Comparison of ENCODE assay signal across 8 cellular contexts in genomic region chr21:42892931-42893660, GRCh38. TPM values are rescaled to one million over a fixed set of nuclear protein-coding genes. Genes with fewer than 3 reads are reported as not detected.
DNase-seq lines count a peak whose midpoint lies in the region; ATAC-seq and TF ChIP-seq lines count a peak whose summit lies in the region.

TSS of gene NDUFV3 (plus strand) at chr21:42893309. CDS start at chr21:42893334, 25 bp downstream.

- H3K4me1 Mint-ChIP-seq in GM23338 = peaks cover 5% of the 10 kb centered on the region; the same call in 2 of the 3 replicates
- H3K4me1 Mint-ChIP-seq in naive thymus-derived CD4-positive, alpha-beta T cell = peaks cover 14 to 24% (median 21%) of the 10 kb centered on the region in 7 donors
- H3K4me1 Mint-ChIP-seq in stimulated activated naive B cell treated with anti-CD40 and anti-IgM and Interleukin-4, amounts not matched to agents 10 μg/mL and 1 μg/mL and 100 μg/mL, for 72 hours = peaks cover 8 to 9% of the 10 kb centered on the region in 2 donors

- CTCF ChIA-PET in naive thymus-derived CD4-positive, alpha-beta T cell (lab: Charles Lee) = interaction anchor here (0.9 kb wide), 1 partner anchor 84 kb away, joined by 3 read pairs; no protein-coding TSS in a partner anchor

- peaks cover 22% of the 10 kb centered on the region for H3K79me2 ChIP-seq in DOHH2 (ENCODE audit: control insufficient read depth, low read length)
- peaks cover 23% of the 10 kb centered on the region for H3K79me2 ChIP-seq in GM23338 (replicated peaks; ENCODE audit: insufficient read depth)

- H3K36me3 Mint-ChIP-seq in GM23338 (ENCODE audit: low read depth) = peaks cover 17% of the 10 kb centered on the region
- H3K36me3 Mint-ChIP-seq in naive thymus-derived CD4-positive, alpha-beta T cell = peaks cover 0 to 9% (median 6%) of the 10 kb centered on the region in 5 donors
- H3K36me3 Mint-ChIP-seq in stimulated activated naive B cell treated with anti-CD40 and anti-IgM and Interleukin-4, amounts not matched to agents 10 μg/mL and 1 μg/mL and 100 μg/mL, for 72 hours = peaks cover 5 to 6% of the 10 kb centered on the region in 2 donors

- H3K4me1 ChIP-seq in DOHH2 (ENCODE audit: control insufficient read depth, low read length) (peaks cover 6% of the 10 kb centered on the region), GM23338 (ENCODE audit: insufficient read depth) (no peaks in the 10 kb centered on the region; the same call in 1 of the 2 replicates)
- peaks cover 6 to 8% of the 10 kb centered on the region in 2 donors for H3K4me1 ChIP-seq in naive thymus-derived CD4-positive, alpha-beta T cell (ENCODE audit: control insufficient read depth in 2 of 2, insufficient read depth in 2 of 2, low read length in 2 of 2)

- DNase-seq in GM23338 (ENCODE audit: low spot score) (peak; percentile 99), LHCN-M2 (ENCODE audit: low read depth) (peak; percentile 97), RPMI8226 (peak; percentile 100), fibroblast of gingiva (ENCODE audit: low read depth) (peak; percentile 97)
- peak; percentile 100 for DNase-seq in activated T-helper 1 cell treated with anti-CD3 and anti-CD28 coated beads, Interleukin-2, amount 50 U/mL, for 16 hours (ENCODE audit: low read depth in 1 of 2, low spot score in 1 of 2)
- peak; percentile 96 to 100 (median 98) for DNase-seq in naive thymus-derived CD4-positive, alpha-beta T cell
- peak; percentile 98 for DNase-seq in stimulated activated naive B cell treated with anti-CD40 and anti-IgM and Interleukin-4, amounts not matched to agents 10 μg/mL and 1 μg/mL and 100 μg/mL, for 72 hours

- TF ChIP-seq CTCF in DOHH2 (IDR thresholded peaks at IDR 0.05; ENCODE audit: low read depth, low read length, poor library complexity, severe bottlenecking) (no peak), GM23338 (conservative IDR thresholded peaks at IDR 0.05; ENCODE audit: low read depth in 2 of 2) (no peak)

- no peaks in the 10 kb centered on the region for H3K9me2 ChIP-seq in DOHH2 (replicated peaks; ENCODE audit: control insufficient read depth, low read length)
- H3K9me2 ChIP-seq in GM23338 (ENCODE audit: insufficient read depth) = no peaks in the 10 kb centered on the region

- peaks cover 5% of the 10 kb centered on the region; the same call in 1 of the 2 replicates for H4K20me1 ChIP-seq in DOHH2 (ENCODE audit: control insufficient read depth, insufficient read depth, low read depth, low read length)
- H4K20me1 ChIP-seq in GM23338 (replicated peaks; ENCODE audit: insufficient read depth) = peaks cover 6% of the 10 kb centered on the region; the same call in 1 of the 2 replicates

- peak within 1 kb of the TSS; percentile 96 for H3K27ac Mint-ChIP-seq in GM23338
- peak within 1 kb of the TSS; percentile 92 to 98 (median 97) for H3K27ac Mint-ChIP-seq in naive thymus-derived CD4-positive, alpha-beta T cell
- H3K27ac Mint-ChIP-seq in stimulated activated naive B cell treated with anti-CD40 and anti-IgM and Interleukin-4, amounts not matched to agents 10 μg/mL and 1 μg/mL and 100 μg/mL, for 72 hours = peak within 1 kb of the TSS; percentile 93

- no peaks in the 10 kb centered on the region for H3K27me3 ChIP-seq in DOHH2 (ENCODE audit: control insufficient read depth, low read length)
- no peaks in the 10 kb centered on the region for H3K27me3 ChIP-seq in GM23338 (ENCODE audit: insufficient read depth)
- no peaks in the 10 kb centered on the region for H3K27me3 ChIP-seq in naive thymus-derived CD4-positive, alpha-beta T cell (ENCODE audit: control insufficient read depth in 2 of 2, insufficient read depth in 2 of 2, low read length in 2 of 2)

- POLR2A ChIA-PET in naive thymus-derived CD4-positive, alpha-beta T cell (lab: Charles Lee) = interaction anchor here (0.6 to 3.5 kb wide), 9 partner anchors 9 to 829 kb away, joined by 3 to 44 read pairs (median 4); partner anchors contain the start of genes PKNOX1 and WDR4

- peaks cover 5% of the 10 kb centered on the region for H3K27me3 Mint-ChIP-seq in GM23338 (ENCODE audit: insufficient read depth, low read depth, poor library complexity)
- no peaks in the 10 kb centered on the region for H3K27me3 Mint-ChIP-seq in naive thymus-derived CD4-positive, alpha-beta T cell
- H3K27me3 Mint-ChIP-seq in stimulated activated naive B cell treated with anti-CD40 and anti-IgM and Interleukin-4, amounts not matched to agents 10 μg/mL and 1 μg/mL and 100 μg/mL, for 72 hours = no peaks in the 10 kb centered on the region

- peak; percentile 94 for ATAC-seq in GM23338
- ATAC-seq in naive thymus-derived CD4-positive, alpha-beta T cell = peak; percentile 96
- peak; percentile 94 to 95 for ATAC-seq in stimulated activated naive B cell treated with anti-CD40 and anti-IgM and Interleukin-4, amounts not matched to agents 10 μg/mL and 1 μg/mL and 100 μg/mL, for 72 hours (replicated peaks)

- H3K4me3 ChIP-seq in DOHH2 (ENCODE audit: low read length) (peak within 1 kb of the TSS; percentile 85), GM23338 (peak within 1 kb of the TSS; percentile 99)
- peak within 1 kb of the TSS; percentile 94 for H3K4me3 ChIP-seq in naive thymus-derived CD4-positive, alpha-beta T cell (ENCODE audit: low read length)

- H3K4me3 Mint-ChIP-seq in GM23338 = peak within 1 kb of the TSS; percentile 88
- peak within 1 kb of the TSS; percentile 87 to 96 (median 90) for H3K4me3 Mint-ChIP-seq in naive thymus-derived CD4-positive, alpha-beta T cell
- H3K4me3 Mint-ChIP-seq in stimulated activated naive B cell treated with anti-CD40 and anti-IgM and Interleukin-4, amounts not matched to agents 10 μg/mL and 1 μg/mL and 100 μg/mL, for 72 hours = peak within 1 kb of the TSS; percentile 88 to 98

- H3K9me3 Mint-ChIP-seq in GM23338 = no peaks in the 10 kb centered on the region; the same call in 2 of the 3 replicates
- H3K9me3 Mint-ChIP-seq in naive thymus-derived CD4-positive, alpha-beta T cell = no peaks in the 10 kb centered on the region
- H3K9me3 Mint-ChIP-seq in stimulated activated naive B cell treated with anti-CD40 and anti-IgM and Interleukin-4, amounts not matched to agents 10 μg/mL and 1 μg/mL and 100 μg/mL, for 72 hours = no peaks in the 10 kb centered on the region

- no peaks in the 10 kb centered on the region for H3K9me3 ChIP-seq in DOHH2 (ENCODE audit: control insufficient read depth, insufficient read depth, low read length)
- no peaks in the 10 kb centered on the region for H3K9me3 ChIP-seq in naive thymus-derived CD4-positive, alpha-beta T cell (ENCODE audit: control insufficient read depth in 2 of 3, low read length in 3 of 3)

- intact Hi-C loops in naive thymus-derived CD4-positive, alpha-beta T cell (cut with micrococcal nuclease) = loop anchor here (1.0 to 10.0 kb wide), 8 partner anchors 14 to 896 kb away; partner anchors contain the start of genes PKNOX1 (in 2 of the 2), WDR4 (in 2 of the 2), HSF2BP (in 1 of the 2) and PDXK (in 1 of the 2)

- peak within 1 kb of the TSS; percentile 63 for H3K4me2 ChIP-seq in DOHH2 (ENCODE audit: low read length)
- peak within 1 kb of the TSS; percentile 95 for H3K4me2 ChIP-seq in GM23338

- H3F3A ChIP-seq in DOHH2 (ENCODE audit: control insufficient read depth, insufficient read depth) = 0 out of 2 replicates have a peak, but pooled peaks cover 3% of the 10 kb centered on the region
- peaks cover 23% of the 10 kb centered on the region; the same call in 1 of the 2 replicates for H3F3A ChIP-seq in GM23338 (replicated peaks; ENCODE audit: low read depth)

- H2AFZ ChIP-seq in GM23338 = peak within 1 kb of the TSS; percentile 85

- peaks cover 20% of the 10 kb centered on the region for H3K36me3 ChIP-seq in DOHH2 (ENCODE audit: control insufficient read depth, low read length)
- H3K36me3 ChIP-seq in GM23338 (ENCODE audit: insufficient read depth) = peaks cover 8% of the 10 kb centered on the region
- peaks cover under 1 to 13% (median 5%) of the 10 kb centered on the region in 3 experiments for H3K36me3 ChIP-seq in naive thymus-derived CD4-positive, alpha-beta T cell (ENCODE audit: control insufficient read depth in 2 of 3, insufficient read depth in 3 of 3, low read length in 3 of 3)

- H3K27ac ChIP-seq in DOHH2 (ENCODE audit: low read depth, low read length) = peak within 1 kb of the TSS; percentile 51
- H3K27ac ChIP-seq in GM23338 (ENCODE audit: low read depth) = peak within 1 kb of the TSS; percentile 94
- peak within 1 kb of the TSS; percentile 97 for H3K27ac ChIP-seq in naive thymus-derived CD4-positive, alpha-beta T cell (ENCODE audit: low read depth, low read length)

TF ChIP-seq in GM23338, 12 proteins besides CTCF, POLR2A, EP300 and RAD21 (continues in another document):
- TF ChIP-seq ETS1 (IDR thresholded peaks at IDR 0.05) (0 out of 2 replicates have a peak, but pooled peaks have one; percentile 50), POLR2AphosphoS5 (IDR thresholded peaks at IDR 0.05; ENCODE audit: low read depth) (peak; percentile 89), EZH2 (IDR thresholded peaks at IDR 0.05; ENCODE audit: low read depth, unreplicated experiment) (no peak), JUNB (IDR thresholded peaks at IDR 0.05; ENCODE audit: unreplicated experiment) (no peak), ZNF331 (CRISPR knock-in tag; IDR thresholded peaks at IDR 0.05; ENCODE audit: low read depth) (no peak), CREB1 (CRISPR knock-in tag; IDR thresholded peaks at IDR 0.05; ENCODE audit: low read depth) (peak; percentile 92), EZH2phosphoT487 (IDR thresholded peaks at IDR 0.05; ENCODE audit: unreplicated experiment) (no peak)

RNA-seq across cellular contexts. Expression of gene NDUFV3, which starts in this region (rescaled TPM):
- 42.4 and 51.5 TPM in 2 replicates for total RNA-seq in GM23338 (2014; rRNA removed; shearing (Covaris generic))
- polyA plus RNA-seq in GM23338 (2016; fragmentation: Nextera tagmentation; extraction: Ambion mirVana) = 71.2 and 75.5 TPM in 2 replicates
- 62.0 and 63.3 TPM in 2 replicates for total RNA-seq in LHCN-M2 (2014; rRNA removed)
- 37.0 TPM for polyA plus RNA-seq in LHCN-M2 (2012)
- 10 to 100 TPM; 25.3 to 33.1 (median 30.9) TPM for total RNA-seq in naive thymus-derived CD4-positive, alpha-beta T cell
- 10 to 100 TPM; 20.0 to 25.5 TPM for polyA plus RNA-seq in naive thymus-derived CD4-positive, alpha-beta T cell

Comparison
In these comparisons a context has a peak if more than half of its experiments do, and no peak if none do; other contexts are left out.
1. Peak in every context shown above with its lines: DNase-seq, ATAC-seq, H3K4me3 ChIP-seq and H3K27ac ChIP-seq.